9 cellular contexts compared by ENCODE assay signal in the genomic region with DNA sequence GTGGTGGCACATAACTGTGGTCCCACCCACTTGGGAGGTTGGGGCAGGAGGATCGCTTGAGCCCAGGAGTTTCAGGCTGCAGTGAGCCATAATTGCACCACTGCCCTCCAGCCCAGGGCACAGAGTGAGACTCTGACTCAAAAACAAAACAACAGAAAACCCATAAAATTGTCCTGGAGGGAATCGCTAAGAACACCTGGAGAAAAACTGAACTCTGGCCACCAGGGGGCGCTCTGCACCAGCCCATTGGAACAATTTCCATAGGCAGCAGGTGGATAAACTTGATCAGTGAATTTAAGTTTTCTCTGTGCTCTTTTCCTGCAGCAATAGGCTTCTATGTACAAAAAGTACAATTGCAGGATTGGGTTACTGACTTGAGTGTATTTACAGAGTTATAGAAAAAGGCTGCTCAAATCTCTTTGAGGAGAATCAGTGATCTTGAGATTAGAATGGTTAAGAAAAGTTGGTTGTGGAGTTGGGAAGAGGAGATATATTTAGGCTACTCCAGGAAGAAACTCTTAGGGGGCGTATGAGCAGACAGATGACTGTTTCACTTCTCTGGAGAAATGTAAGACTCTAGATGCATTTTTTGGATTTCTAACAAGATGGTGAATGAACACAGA.
DNase-seq lines count a peak whose midpoint lies in the region; ATAC-seq and TF ChIP-seq lines count a peak whose summit lies in the region.
"Had no signal": no experiment of that assay in that cellular context is flagged by ENCODE, and none has a peak within 500 bp of the region (broad histone marks: within the 10 kb centered on the region; RNA-seq: fewer than 3 reads in every experiment).

No MANE protein-coding gene starts in this region.

- no peak overlapping the region for H3K4me3 ChIP-seq in heart left ventricle

- H3K27ac Mint-ChIP-seq in progenitor cell of endocrine pancreas: no peak overlapping the region

- POLR2A ChIA-PET in RWPE1 (lab: Yijun Ruan, JAX; ENCODE audit: low non-redundant PET): no interaction called here

- intact Hi-C loops in heart left ventricle (cut with DNase I): loop anchor here (1.0 to 10.0 kb wide), 5 partner anchors 658 to 880 kb away; no protein-coding TSS in a partner anchor

- ATAC-seq in heart left ventricle: peak in 1 of 4 donors; percentile 46
- ATAC-seq in GM21529 (IDR thresholded peaks at IDR 0.05; ENCODE audit: unreplicated experiment): no peak
- ATAC-seq in GM19324 (IDR thresholded peaks at IDR 0.05; ENCODE audit: low FRiP score, unreplicated experiment): no peak

- H3K27ac ChIP-seq in RWPE1 (no peak overlapping the region), heart left ventricle (no peak overlapping the region)

- H3K36me3 ChIP-seq in heart left ventricle: no peaks in the 10 kb centered on the region

- H3K27me3 Mint-ChIP-seq in progenitor cell of endocrine pancreas: peaks cover 14% of the 10 kb centered on the region

- 3 to 13% (median 7%) methylated on average over 4 of the region's 4 CpGs for WGBS in heart left ventricle, 4 donors

- no peaks in the 10 kb centered on the region for H3K36me3 Mint-ChIP-seq in progenitor cell of endocrine pancreas (ENCODE audit: insufficient read depth)

- DNase-seq in DMS53 (lab: John Stamatoyannopoulos, UW): peak; percentile 76
- peak; percentile 14 for DNase-seq in KG1 (lab: John Stamatoyannopoulos, UW)
- DNase-seq in RWPE1 (ENCODE audit: low spot score): peak; percentile 41
- peak; percentile 47 for DNase-seq in activated naive CD4-positive, alpha-beta T cell treated with Interleukin-2 at 50 U/mL for 16 hours
- DNase-seq in heart left ventricle: peak; percentile 34 to 73 (median 50)
- DNase-seq in progenitor cell of endocrine pancreas (ENCODE audit: low spot score, unreplicated experiment): peak; percentile 89

- peaks cover 7% of the 10 kb centered on the region for H3K9me3 Mint-ChIP-seq in progenitor cell of endocrine pancreas (ENCODE audit: low read depth)
- H3K9me3 Mint-ChIP-seq: central memory CD8-positive, alpha-beta T cell had no signal

- peaks cover 0 to 9% (median 0%) of the 10 kb centered on the region in 12 donors for H3K9me3 ChIP-seq in heart left ventricle

- CTCF ChIA-PET in RWPE1 (lab: Yijun Ruan, JAX): interaction anchor here (0.6 to 2.2 kb wide), 6 partner anchors 70 to 1172 kb away, joined by 3 to 13 read pairs (median 3); no protein-coding TSS in a partner anchor

- no peak overlapping the region for H3K4me3 Mint-ChIP-seq in progenitor cell of endocrine pancreas (ENCODE audit: low read depth)
- H3K4me3 Mint-ChIP-seq: central memory CD8-positive, alpha-beta T cell had no signal

- no peaks in the 10 kb centered on the region for H3K4me1 Mint-ChIP-seq in progenitor cell of endocrine pancreas (ENCODE audit: low read depth)
- H3K4me1 Mint-ChIP-seq: central memory CD8-positive, alpha-beta T cell had no signal

- TF ChIP-seq CTCF in RWPE1 (conservative IDR thresholded peaks at IDR 0.05; ENCODE audit: low read depth): peak; percentile 3; the same call in 1 of the 2 replicates
- peak; percentile 77 to 97 (median 91) for TF ChIP-seq CTCF in heart left ventricle (IDR thresholded peaks at IDR 0.05)
- TF ChIP-seq CTCF in progenitor cell of endocrine pancreas (IDR thresholded peaks at IDR 0.05; ENCODE audit: unreplicated experiment): peak; percentile 100

- no peaks in the 10 kb centered on the region for H3K4me1 ChIP-seq in heart left ventricle

- no peak for TF ChIP-seq POLR2A in heart left ventricle (IDR thresholded peaks at IDR 0.05)

- no peaks in the 10 kb centered on the region for H3K27me3 ChIP-seq in heart left ventricle

Comparison
In these comparisons a context has a peak if more than half of its experiments do, and no peak if none do; other contexts are left out.
1. DNase-seq: peak in every context shown above with its lines; median percentile 89 in progenitor cell of endocrine pancreas; 76 in DMS53; 50 in heart left ventricle; 47 in activated naive CD4-positive, alpha-beta T cell treated with Interleukin-2 at 50 U/mL for 16 hours; 41 in RWPE1; 14 in KG1.
2. CTCF ChIP-seq: peak in every context shown above with its lines; median percentile 100 in progenitor cell of endocrine pancreas; 91 in heart left ventricle; 3 in RWPE1.